In genomic region chr5:67730917-67731474, GRCh38 we compare ENCODE assay signal across 23 cellular contexts.
"Had no signal": no experiment of that assay in that cellular context is flagged by ENCODE, and none has a peak within 500 bp of the region (broad histone marks: within the 10 kb centered on the region; RNA-seq: fewer than 3 reads in every experiment).

No MANE protein-coding gene starts in this region.

- H3K4me3 Mint-ChIP-seq: activated B cell treated with CpG ODN at 0.5 μM for 24 hours; activated CD8-positive, alpha-beta T cell treated with anti-CD3 and anti-CD28 coated beads for 36 hours; activated naive CD8-positive, alpha-beta T cell treated with anti-CD3 and anti-CD28 coated beads for 36 hours; activated T-helper 17 cell treated with anti-CD3 and anti-CD28 coated beads, Interleukin-2, amount 50 U/mL, for 72 hours; memory B cell; naive thymus-derived CD8-positive, alpha-beta T cell; T-helper 2 cell treated with Interferon-gamma antibody and Interleukin-4, amounts not matched to agents 5 μg/mL and 100 μg/mL, for 36 hours had no signal

- H3K4me1 ChIP-seq: prostate gland had no signal

- DNase-seq: activated B cell treated with CpG ODN at 0.5 μM for 24 hours; activated CD4-positive, alpha-beta T cell treated with anti-CD3 and anti-CD28 coated beads for 48 hours; activated CD8-positive, alpha-beta T cell treated with anti-CD3 and anti-CD28 coated beads for 36 hours; activated naive CD4-positive, alpha-beta T cell; activated naive CD8-positive, alpha-beta T cell treated with anti-CD3 and anti-CD28 coated beads for 36 hours; activated T-cell treated with anti-CD3 and anti-CD28 coated beads, Interleukin-2, amount 50 U/mL, for 1 hour; amniotic stem cell; erythroblast; foreskin melanocyte; kidney; left ventricle myocardium superior; naive thymus-derived CD8-positive, alpha-beta T cell; right cardiac atrium; SK-N-SH; stimulated activated CD4-positive, alpha-beta T cell treated with anti-CD3 and anti-CD28 coated beads, Interleukin-15, amount 100 ng/mL, for 24 hours; stimulated activated CD4-positive, alpha-beta T cell treated with anti-CD3 and anti-CD28 coated beads, Interleukin-2, amount 100 ng/mL, for 48 hours had no signal

- H3K27ac ChIP-seq: prostate gland, skin epidermis, thoracic aorta had no signal

- H3K27ac Mint-ChIP-seq: activated B cell treated with CpG ODN at 0.5 μM for 24 hours; activated CD8-positive, alpha-beta T cell treated with anti-CD3 and anti-CD28 coated beads for 36 hours; activated naive CD8-positive, alpha-beta T cell treated with anti-CD3 and anti-CD28 coated beads for 36 hours; activated T-helper 17 cell treated with anti-CD3 and anti-CD28 coated beads, Interleukin-2, amount 50 U/mL, for 72 hours; memory B cell; naive thymus-derived CD8-positive, alpha-beta T cell; T-helper 2 cell treated with Interferon-gamma antibody and Interleukin-4, amounts not matched to agents 5 μg/mL and 100 μg/mL, for 36 hours had no signal

- H3K4me2 ChIP-seq: SK-N-SH had no signal

- H3K4me1 Mint-ChIP-seq: activated B cell treated with CpG ODN at 0.5 μM for 24 hours; activated naive CD8-positive, alpha-beta T cell treated with anti-CD3 and anti-CD28 coated beads for 36 hours; activated T-helper 17 cell treated with anti-CD3 and anti-CD28 coated beads, Interleukin-2, amount 50 U/mL, for 72 hours; memory B cell; naive thymus-derived CD8-positive, alpha-beta T cell had no signal

- H3K4me3 ChIP-seq: prostate gland, skin epidermis, thoracic aorta had no signal

- H3K9ac ChIP-seq: SK-N-SH had no signal

- H3K9me3 Mint-ChIP-seq: activated CD8-positive, alpha-beta T cell treated with anti-CD3 and anti-CD28 coated beads for 36 hours; activated naive CD8-positive, alpha-beta T cell treated with anti-CD3 and anti-CD28 coated beads for 36 hours; activated T-helper 17 cell treated with anti-CD3 and anti-CD28 coated beads, Interleukin-2, amount 50 U/mL, for 72 hours; T-helper 2 cell treated with Interferon-gamma antibody and Interleukin-4, amounts not matched to agents 5 μg/mL and 100 μg/mL, for 36 hours had no signal

- H3K36me3 Mint-ChIP-seq: activated naive CD8-positive, alpha-beta T cell treated with anti-CD3 and anti-CD28 coated beads for 36 hours; memory B cell; naive thymus-derived CD8-positive, alpha-beta T cell had no signal

- ATAC-seq: activated CD8-positive, alpha-beta T cell treated with anti-CD3 and anti-CD28 coated beads for 36 hours; activated T-helper 17 cell treated with anti-CD3 and anti-CD28 coated beads, Interleukin-2, amount 50 U/mL, for 72 hours; left ventricle myocardium superior; naive thymus-derived CD8-positive, alpha-beta T cell had no signal

- H3K36me3 ChIP-seq: prostate gland, thoracic aorta had no signal

- H3K9me3 ChIP-seq: prostate gland, SK-N-SH, thoracic aorta had no signal

- FAIRE-seq: kidney, TTC549 had no signal
